In genomic region chr14:75069021-75069810, GRCh38 we compare ENCODE assay signal across 8 cellular contexts. TPM values are rescaled to one million over a fixed set of nuclear protein-coding genes. Genes with fewer than 3 reads are reported as not detected.
DNase-seq lines count a peak whose midpoint lies in the region; ATAC-seq, FAIRE-seq and TF ChIP-seq lines count a peak whose summit lies in the region.

TSS of gene ZC2HC1C (plus strand) at chr14:75069641. CDS start at chr14:75070574, 933 bp downstream.

- H3K27me3 Mint-ChIP-seq in activated naive CD8-positive, alpha-beta T cell treated with anti-CD3 and anti-CD28 coated beads for 36 hours = no peaks in the 10 kb centered on the region

- H3K4me1 Mint-ChIP-seq in activated naive CD8-positive, alpha-beta T cell treated with anti-CD3 and anti-CD28 coated beads for 36 hours = peaks cover 5% of the 10 kb centered on the region

- H3K27ac ChIP-seq in SK-N-MC = peak within 1 kb of the TSS; percentile 89
- H3K27ac ChIP-seq in thyroid gland = peak within 1 kb of the TSS; percentile 89 to 93 (median 91)

- H3K36me3 Mint-ChIP-seq in activated naive CD8-positive, alpha-beta T cell treated with anti-CD3 and anti-CD28 coated beads for 36 hours = no peaks in the 10 kb centered on the region

- H3K27ac Mint-ChIP-seq in activated naive CD8-positive, alpha-beta T cell treated with anti-CD3 and anti-CD28 coated beads for 36 hours = peak within 1 kb of the TSS; percentile 39

- no peaks in the 10 kb centered on the region for H3K36me3 ChIP-seq in SK-N-MC (ENCODE audit: insufficient read depth, low read length)
- no peaks in the 10 kb centered on the region for H3K36me3 ChIP-seq in thyroid gland

- no peaks in the 10 kb centered on the region for H3K9me3 ChIP-seq in SK-N-MC (ENCODE audit: low read depth, low read length)
- no peaks in the 10 kb centered on the region for H3K9me3 ChIP-seq in thyroid gland

- TF ChIP-seq POLR2A in thyroid gland (IDR thresholded peaks at IDR 0.05) = peak; percentile 40 to 89

- DNase-seq in D721Med (ENCODE audit: insufficient read length, low spot score) = peak; percentile 27
- peak; percentile 67 for DNase-seq in LNCaP clone FGC (ENCODE audit: low read depth)
- no peak for DNase-seq in SK-N-MC (ENCODE audit: low read depth, low spot score)
- peak; percentile 76 for DNase-seq in activated naive CD8-positive, alpha-beta T cell treated with anti-CD3 and anti-CD28 coated beads for 36 hours
- DNase-seq in head of caudate nucleus = peak; percentile 89 to 99 (median 96)
- DNase-seq in omental fat pad (ENCODE audit: low spot score) = peak; percentile 82
- DNase-seq in thyroid gland = peak; percentile 98

- WGBS in thyroid gland, 2 donors = 0 to 9% methylated on average over 16 to 21 of the region's 60 CpGs

- H3K9ac ChIP-seq in SK-N-MC (ENCODE audit: insufficient read length) = peak within 1 kb of the TSS; percentile 91

- intact Hi-C loops in head of caudate nucleus (cut with DNase I) = loop anchor here (10.0 kb wide), 1 partner anchor 64 kb away; the partner anchor contains the start of gene EIF2B2
- intact Hi-C loops in thyroid gland (cut with DNase I) = loop anchor here (10.0 kb wide), 1 partner anchor 64 kb away; the partner anchor contains the start of gene EIF2B2

- peaks cover 28 to 53% of the 10 kb centered on the region in 2 donors for H3K4me1 ChIP-seq in thyroid gland

- H3K9me3 Mint-ChIP-seq in activated naive CD8-positive, alpha-beta T cell treated with anti-CD3 and anti-CD28 coated beads for 36 hours = no peaks in the 10 kb centered on the region

- TF ChIP-seq CTCF in D721Med (IDR thresholded peaks at IDR 0.05; ENCODE audit: insufficient read depth, missing control alignments) (no peak), LNCaP clone FGC (IDR thresholded peaks at IDR 0.05; ENCODE audit: control insufficient read depth, extremely low read depth, insufficient read depth) (no peak), omental fat pad (IDR thresholded peaks at IDR 0.05) (no peak), thyroid gland (IDR thresholded peaks at IDR 0.05) (no peak)

- H3K4me3 ChIP-seq in LNCaP clone FGC (ENCODE audit: low read depth, low read length) (peak within 1 kb of the TSS; percentile 56), SK-N-MC (peak within 1 kb of the TSS; percentile 89), thyroid gland (replicated peaks in 1 of 3) (peak within 1 kb of the TSS in 2 of 3 donors; percentile 13 to 37)

- ATAC-seq in GM21529 (IDR thresholded peaks at IDR 0.05; ENCODE audit: unreplicated experiment) (peak; percentile 64), omental fat pad (ENCODE audit: low FRiP score) (peak; percentile 97)

- H3K4me3 Mint-ChIP-seq in activated naive CD8-positive, alpha-beta T cell treated with anti-CD3 and anti-CD28 coated beads for 36 hours = no peak within 1 kb of the TSS

- H3K27me3 ChIP-seq in thyroid gland = no peaks in the 10 kb centered on the region

- no peak for FAIRE-seq in D721Med (lab: Jason Lieb, UNC)

RNA-seq across cellular contexts. Expression of gene ZC2HC1C, which starts in this region (rescaled TPM):
- total RNA-seq in activated naive CD8-positive, alpha-beta T cell treated with anti-CD3 and anti-CD28 coated beads for 36 hours = under 1 TPM; 0.40 to 0.56 TPM
- total RNA-seq in omental fat pad = 1 to 10 TPM in 3 of 4 donors, under 1 TPM in 1; 0.48 to 5.6 (median 1.5) TPM
- total RNA-seq in thyroid gland = 10 to 100 TPM in 2 of 4 donors, 1 to 10 TPM in 2; 8.3 to 15.8 (median 12.4) TPM

Comparison
In these comparisons a context has a peak if more than half of its experiments do, and no peak if none do; other contexts are left out.
1. Peak in DNase-seq in activated naive CD8-positive, alpha-beta T cell treated with anti-CD3 and anti-CD28 coated beads for 36 hours; RNA of the gene not detected or under 1 TPM.
2. H3K4me3 ChIP-seq: peak in every context shown above with its lines; median percentile 89 in SK-N-MC; 56 in LNCaP clone FGC; 25 in thyroid gland.